12 cellular contexts compared by ENCODE assay signal in the genomic region with DNA sequence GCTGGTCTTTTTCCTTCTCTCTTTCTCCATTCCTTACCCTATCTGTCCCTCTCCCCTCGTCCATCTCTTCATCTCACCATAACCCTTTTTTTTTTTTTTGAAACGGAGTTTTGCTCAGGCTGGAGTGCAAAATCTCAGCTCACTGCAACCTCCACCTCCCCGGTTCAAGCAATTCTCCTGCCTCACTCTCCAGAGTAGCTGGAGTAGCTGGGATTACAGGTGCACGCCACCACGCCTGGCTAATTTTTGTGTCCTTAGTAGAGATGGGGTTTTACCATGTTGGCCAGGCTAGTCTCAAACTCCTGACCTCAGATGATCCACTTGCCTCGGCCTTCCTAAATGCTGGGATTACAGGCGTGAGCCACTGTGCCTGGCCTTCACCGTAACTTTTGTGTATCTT. TPM values are rescaled to one million over a fixed set of nuclear protein-coding genes. Genes with fewer than 3 reads are reported as not detected.
"Had no signal": no experiment of that assay in that cellular context is flagged by ENCODE, and none has a peak within 500 bp of the region (broad histone marks: within the 10 kb centered on the region; RNA-seq: fewer than 3 reads in every experiment).

No MANE protein-coding gene starts in this region.

RNA-seq across cellular contexts. Expression of a gene that starts 49.3 kb away (rescaled TPM):
- total RNA-seq: lung microvascular endothelial cell, myocyte, progenitor cell of endocrine pancreas, pulmonary artery endothelial cell, renal cortical epithelial cell, smooth muscle cell had no signal
- polyA plus RNA-seq: keratinocyte, neural cell, smooth muscle cell had no signal

RNA-seq across cellular contexts. Expression of a gene that starts 51.2 kb away (rescaled TPM):
- total RNA-seq: mesenteric fat pad, myocyte, right atrium auricular region, skeletal muscle tissue had no signal

RNA-seq across cellular contexts. Expression of a gene that starts 55.1 kb away (rescaled TPM):
- total RNA-seq: myocyte, progenitor cell of endocrine pancreas, pulmonary artery endothelial cell, renal cortical epithelial cell, temporal lobe had no signal
- polyA plus RNA-seq: neural cell had no signal
